11 cellular contexts compared by ENCODE assay signal in genomic region chr19:7861619-7862412, GRCh38. TPM values are rescaled to one million over a fixed set of nuclear protein-coding genes. Genes with fewer than 3 reads are reported as not detected.
DNase-seq lines count a peak whose midpoint lies in the region; ATAC-seq and TF ChIP-seq lines count a peak whose summit lies in the region.
"Had no signal": no experiment of that assay in that cellular context is flagged by ENCODE, and none has a peak within 500 bp of the region (broad histone marks: within the 10 kb centered on the region; RNA-seq: fewer than 3 reads in every experiment).

No MANE protein-coding gene starts in this region.

- H3K27ac Mint-ChIP-seq in naive thymus-derived CD8-positive, alpha-beta T cell = peak overlapping the region in 1 of 10 donors; percentile 71

- intact Hi-C loops in dorsolateral prefrontal cortex (cut with DNase I) = loop anchor here in 1 of 2 donors (5.0 kb wide), 1 partner anchor 55 kb away; no protein-coding TSS in a partner anchor

- H3K36me3 Mint-ChIP-seq in naive thymus-derived CD8-positive, alpha-beta T cell = peaks cover 0 to 1% (median 0%) of the 10 kb centered on the region in 3 donors

- H4K20me1 ChIP-seq in BLaER1 treated with 17β-estradiol and CSF1 and Interleukin-3, amounts not matched to agents 10 nM and 100 nM = peaks cover 0 to 74% (median 26%) of the 10 kb centered on the region in 11 experiments; a peak in 17 of 22 replicates

- H3K4me1 Mint-ChIP-seq in naive thymus-derived CD8-positive, alpha-beta T cell = peaks cover 8 to 22% (median 18%) of the 10 kb centered on the region in 4 donors

- H3K9me3 ChIP-seq in BLaER1 treated with 17β-estradiol and CSF1 and Interleukin-3, amounts not matched to agents 10 nM and 100 nM (replicated peaks in 1 of 11) = no peaks in the 10 kb centered on the region
- no peaks in the 10 kb centered on the region for H3K9me3 ChIP-seq in HUES6 (ENCODE audit: control insufficient read depth, insufficient read depth, low read depth, low read length)
- H3K9me3 ChIP-seq: adrenal gland had no signal

- peak overlapping the region in 9 of 11 experiments; percentile 8 to 62 (median 47); a peak in 11 of 22 replicates for H3K9ac ChIP-seq in BLaER1 treated with 17β-estradiol and CSF1 and Interleukin-3, amounts not matched to agents 10 nM and 100 nM
- H3K9ac ChIP-seq in HUES6 (ENCODE audit: low read length) = no peak overlapping the region

- H3K4me3 Mint-ChIP-seq in naive thymus-derived CD8-positive, alpha-beta T cell = peak overlapping the region; percentile 50 to 76 (median 64)

- ATAC-seq in naive thymus-derived CD8-positive, alpha-beta T cell = peak in 1 of 2 donors; percentile 28
- ATAC-seq in HG02610 (IDR thresholded peaks at IDR 0.05; ENCODE audit: unreplicated experiment) (no peak), GM18873 (IDR thresholded peaks at IDR 0.05; ENCODE audit: low FRiP score, unreplicated experiment) (no peak), HG03378 (IDR thresholded peaks at IDR 0.05; ENCODE audit: unreplicated experiment) (no peak)

- POLR2A ChIA-PET in naive thymus-derived CD8-positive, alpha-beta T cell (lab: Charles Lee) = interaction anchor here (0.6 to 3.3 kb wide), 5 partner anchors 7 to 232 kb away, joined by 6 to 13 read pairs (median 6); partner anchors contain the start of genes PET100, SNAPC2 and XAB2

- peaks cover 42 to 65% (median 53%) of the 10 kb centered on the region in 11 experiments for H3K27me3 ChIP-seq in BLaER1 treated with 17β-estradiol and CSF1 and Interleukin-3, amounts not matched to agents 10 nM and 100 nM
- H3K27me3 ChIP-seq in HUES6 (ENCODE audit: control insufficient read depth, insufficient read depth, low read length) (peaks cover 89% of the 10 kb centered on the region), dorsolateral prefrontal cortex (peaks cover 0 to 3% (median 0%) of the 10 kb centered on the region in 45 donors)
- H3K27me3 ChIP-seq: adrenal gland had no signal

- H3K4me1 ChIP-seq in BLaER1 treated with 17β-estradiol and CSF1 and Interleukin-3, amounts not matched to agents 10 nM and 100 nM = peaks cover 40 to 70% (median 59%) of the 10 kb centered on the region in 10 experiments
- H3K4me1 ChIP-seq in HUES6 (ENCODE audit: control insufficient read depth, insufficient read depth, low read length) = peaks cover 42% of the 10 kb centered on the region

- DNase-seq in dorsolateral prefrontal cortex (no peak), NCI-H510A treated with DMSO at 0.1 percent for 48 hours (lab: John Stamatoyannopoulos, UW) (no peak)
- DNase-seq in naive thymus-derived CD8-positive, alpha-beta T cell = no peak
- DNase-seq: EL had no signal

- H3K36me3 ChIP-seq in BLaER1 treated with 17β-estradiol and CSF1 and Interleukin-3, amounts not matched to agents 10 nM and 100 nM = no peaks in the 10 kb centered on the region
- H3K36me3 ChIP-seq in HUES6 (ENCODE audit: control insufficient read depth, insufficient read depth, low read length) = no peaks in the 10 kb centered on the region
- H3K36me3 ChIP-seq: adrenal gland had no signal

- peak overlapping the region; percentile 45 to 67 (median 53) for H3K4me3 ChIP-seq in BLaER1 treated with 17β-estradiol and CSF1 and Interleukin-3, amounts not matched to agents 10 nM and 100 nM
- H3K4me3 ChIP-seq in HUES6 (ENCODE audit: low read depth, low read length) (peak overlapping the region; percentile 71), dorsolateral prefrontal cortex (peak overlapping the region in 16 of 59 donors; percentile 6 to 44 (median 24))
- H3K4me3 ChIP-seq: lung had no signal

- peak overlapping the region; percentile 94 to 100 (median 99) for H3K4me2 ChIP-seq in BLaER1 treated with 17β-estradiol and CSF1 and Interleukin-3, amounts not matched to agents 10 nM and 100 nM

- no peaks in the 10 kb centered on the region for H3K9me3 Mint-ChIP-seq in naive thymus-derived CD8-positive, alpha-beta T cell

- peak in 5 of 56 donors; percentile 7 to 23 (median 11) for TF ChIP-seq CTCF in dorsolateral prefrontal cortex (IDR thresholded peaks at IDR 0.05 in 54 of 56, conservative IDR thresholded peaks at IDR 0.05 in 2 of 56; ENCODE audit: low read depth in 1 of 56, partially characterized antibody in 56 of 56)

- H3K27me3 Mint-ChIP-seq in naive thymus-derived CD8-positive, alpha-beta T cell = peaks cover 0 to 13% (median 0%) of the 10 kb centered on the region in 5 donors

- no peak overlapping the region for H3K27ac ChIP-seq in BLaER1 treated with 17β-estradiol and CSF1 and Interleukin-3, amounts not matched to agents 10 nM and 100 nM
- H3K27ac ChIP-seq in HUES6 (ENCODE audit: low read depth, low read length) (no peak overlapping the region), dorsolateral prefrontal cortex (peak overlapping the region in 56 of 59 donors; percentile 3 to 89 (median 64))

RNA-seq across cellular contexts. Expression of gene PRR36, which starts 12.4 kb away (rescaled TPM):
- total RNA-seq in dorsolateral prefrontal cortex = 10 to 100 TPM; 15.0 to 72.0 (median 46.3) TPM
- under 1 TPM; 0.11 to 0.21 TPM for total RNA-seq in naive thymus-derived CD8-positive, alpha-beta T cell
- under 1 TPM; 0.03 to 0.18 (median 0.13) TPM for polyA plus RNA-seq in naive thymus-derived CD8-positive, alpha-beta T cell

RNA-seq across cellular contexts. Expression of gene LRRC8E, which starts 26.5 kb away (rescaled TPM):
- under 1 TPM in 4 of 120 experiments, not detected in 116; 0.15 to 0.20 (median 0.18) TPM for total RNA-seq in dorsolateral prefrontal cortex
- not detected for total RNA-seq in naive thymus-derived CD8-positive, alpha-beta T cell
- not detected for polyA plus RNA-seq in naive thymus-derived CD8-positive, alpha-beta T cell

RNA-seq across cellular contexts. Expression of gene EVI5L, which starts 31.8 kb away (rescaled TPM):
- total RNA-seq in dorsolateral prefrontal cortex = 10 to 100 TPM; 47.6 to 92.0 (median 62.5) TPM
- 10 to 100 TPM; 10.5 to 11.5 TPM for total RNA-seq in naive thymus-derived CD8-positive, alpha-beta T cell
- 1 to 10 TPM; 1.1 to 2.7 (median 1.7) TPM for polyA plus RNA-seq in naive thymus-derived CD8-positive, alpha-beta T cell

RNA-seq across cellular contexts. Expression of gene MAP2K7, which starts 41.9 kb away (rescaled TPM):
- 10 to 100 TPM; 28.0 to 51.9 (median 39.4) TPM for total RNA-seq in dorsolateral prefrontal cortex
- 10 to 100 TPM; 85.7 to 86.9 TPM for total RNA-seq in naive thymus-derived CD8-positive, alpha-beta T cell
- polyA plus RNA-seq in naive thymus-derived CD8-positive, alpha-beta T cell = 1 to 10 TPM; 1.8 to 5.1 (median 2.3) TPM

RNA-seq across cellular contexts. Expression of gene TGFBR3L, which starts 52.8 kb away (rescaled TPM):
- total RNA-seq in dorsolateral prefrontal cortex = 10 to 100 TPM in 119 of 120 experiments, 1 to 10 TPM in 1; 9.8 to 66.3 (median 34.6) TPM
- total RNA-seq in naive thymus-derived CD8-positive, alpha-beta T cell = under 1 TPM; 0.41 to 0.57 TPM
- under 1 TPM in 1 of 3 donors, not detected in 2; 0.60 TPM for polyA plus RNA-seq in naive thymus-derived CD8-positive, alpha-beta T cell

Comparison
In these comparisons a context has a peak if more than half of its experiments do, and no peak if none do; other contexts are left out.
1. H3K27ac ChIP-seq: peak in dorsolateral prefrontal cortex (56 of 59); none in BLaER1 treated with 17β-estradiol and CSF1 and Interleukin-3, amounts not matched to agents 10 nM and 100 nM (0 of 11) and HUES6 (single experiment).
2. RNA of gene PRR36, which starts 12.4 kb away (total RNA-seq): 15.0 to 72.0 TPM in dorsolateral prefrontal cortex; 0.11 to 0.21 TPM in naive thymus-derived CD8-positive, alpha-beta T cell; every median in the first group is over 10 times any median in the second.